In genomic region chr4:173167793-173168395, GRCh38 we compare ENCODE assay signal across 8 cellular contexts. TPM values are rescaled to one million over a fixed set of nuclear protein-coding genes. Genes with fewer than 3 reads are reported as not detected.
A peak's percentile ranks its signal among the peaks of the same experiment; 100 is the strongest.
DNase-seq lines count a peak whose midpoint lies in the region; ATAC-seq and TF ChIP-seq lines count a peak whose summit lies in the region.

No MANE protein-coding gene starts in this region.

- peak overlapping the region; percentile 4 for H2BK5ac ChIP-seq in IMR-90 (ENCODE audit: low read depth, low read length, poor library complexity, severe bottlenecking)

- no peak overlapping the region for H2BK15ac ChIP-seq in IMR-90 (ENCODE audit: low read depth, low read length)

- H3K14ac ChIP-seq in IMR-90 (replicated peaks; ENCODE audit: low read depth, low read length): peak overlapping the region; percentile 86

- H4K8ac ChIP-seq in IMR-90 (ENCODE audit: low read depth in 2 of 2, low read length in 2 of 2): peak overlapping the region; percentile 18 to 74

- intact Hi-C loops in IMR-90 (cut with micrococcal nuclease) (loop anchor here (1.0 to 5.0 kb wide), 2 partner anchors 47 to 156 kb away; no protein-coding TSS in a partner anchor), breast epithelium (cut with DNase I; ENCODE audit: low total_unique reads) (no loop called here)

- H2AFZ ChIP-seq in IMR-90 (replicated peaks; ENCODE audit: low read length, poor library complexity) (peak overlapping the region; percentile 94), SK-N-SH (ENCODE audit: low read depth) (peak overlapping the region; percentile 97)

- H4K91ac ChIP-seq in IMR-90 (ENCODE audit: insufficient read depth, low read depth, low read length): peak overlapping the region; percentile 1; the same call in 1 of the 2 replicates

- H3K27me3 ChIP-seq in IMR-90 (ENCODE audit: control insufficient read depth, insufficient read depth, low read length) (no peaks in the 10 kb centered on the region), SK-N-SH (ENCODE audit: insufficient read depth) (no peaks in the 10 kb centered on the region), breast epithelium (no peaks in the 10 kb centered on the region)

- H3K23ac ChIP-seq in IMR-90 (ENCODE audit: low read depth, low read length): peak overlapping the region; percentile 72

- peaks cover 15 to 22% of the 10 kb centered on the region in 2 experiments; a peak in 3 of 4 replicates for H3K79me1 ChIP-seq in IMR-90 (ENCODE audit: low read depth in 1 of 2, low read length in 2 of 2)

- no peak for TF ChIP-seq EP300 in SK-N-SH (IDR thresholded peaks at IDR 0.05; ENCODE audit: borderline replicate concordance in 1 of 2, low read depth in 1 of 2, low read length in 1 of 2)

- peaks cover 17% of the 10 kb centered on the region for H3F3A ChIP-seq in SK-N-SH (replicated peaks; ENCODE audit: insufficient read depth)

- no peaks in the 10 kb centered on the region for H3K9me2 ChIP-seq in SK-N-SH

- peak overlapping the region; percentile 81 for H2AK5ac ChIP-seq in IMR-90 (ENCODE audit: low read depth, low read length)

- 21% methylated on average over 6 of the region's 19 CpGs; no CpG with 5 or more reads in 1 of the 2 experiments for WGBS in IMR-90 (ENCODE audit: extremely low coverage in 2 of 2, insufficient read length in 1 of 2), 2 experiments
- WGBS in SK-N-SH (ENCODE audit: low lambda C conversion rate): 8% methylated on average over 19 of the region's 19 CpGs

- in situ Hi-C loops in IMR-90 (cut with MboI; ENCODE audit: low sequenced_read_pairs): no loop called here

- no peaks in the 10 kb centered on the region for H3K9me1 ChIP-seq in IMR-90 (ENCODE audit: insufficient read depth, low read length)

- H3K36me3 ChIP-seq in IMR-90 (ENCODE audit: control insufficient read depth, insufficient read depth, low read length) (no peaks in the 10 kb centered on the region), SK-N-SH (replicated peaks in 1 of 2; ENCODE audit: control insufficient read depth in 1 of 2, insufficient read depth in 2 of 2, low read length in 1 of 2) (peaks cover 0 to 5% of the 10 kb centered on the region in 2 experiments), breast epithelium (no peaks in the 10 kb centered on the region)

- H3K4ac ChIP-seq in IMR-90 (ENCODE audit: low read depth, low read length): peak overlapping the region; percentile 86

- no TSS peak for BruUV-seq in IMR-90 (replicated peaks; lab: Mats Ljungman, UMichigan)

- peak; percentile 65 for DNase-seq in DMS153 treated with DMSO at 0.1 percent for 48 hours (lab: John Stamatoyannopoulos, UW; ENCODE audit: unreplicated experiment)
- DNase-seq in IMR-90: peak; percentile 30
- DNase-seq in SK-N-SH: peak; percentile 63
- no peak for DNase-seq in breast epithelium (ENCODE audit: low spot score in 2 of 2)
- peak; percentile 51 for DNase-seq in iris pigment epithelial cell (ENCODE audit: low read depth)
- peak; percentile 20 for DNase-seq in stimulated activated CD4-positive, alpha-beta T cell treated with anti-CD3 and anti-CD28 coated beads, Interleukin-12 subunit alpha, Interleukin-12 subunit beta, amount 100 ng/mL, for 4 hours
- no peak for DNase-seq in superior temporal gyrus (ENCODE audit: extremely low spot score)

- peak; percentile 9 for ATAC-seq in GM19452 (IDR thresholded peaks at IDR 0.05; ENCODE audit: unreplicated experiment)
- no peak for ATAC-seq in IMR-90 (ENCODE audit: low read depth)

- H3K9me3 ChIP-seq in IMR-90 (ENCODE audit: control insufficient read depth, insufficient read depth, low read length): no peaks in the 10 kb centered on the region
- H3K9me3 ChIP-seq in SK-N-SH: no peaks in the 10 kb centered on the region
- no peaks in the 10 kb centered on the region for H3K9me3 ChIP-seq in breast epithelium

- H2BK120ac ChIP-seq in IMR-90 (ENCODE audit: low read depth, low read length): peak overlapping the region; percentile 66

- H3K79me2 ChIP-seq in SK-N-SH (ENCODE audit: insufficient read depth): peaks cover 35% of the 10 kb centered on the region

- TF ChIP-seq CTCF in IMR-90 (conservative IDR thresholded peaks at IDR 0.05; ENCODE audit: low read depth, low read length) (no peak), SK-N-SH (IDR thresholded peaks at IDR 0.05) (no peak), breast epithelium (IDR thresholded peaks at IDR 0.05) (no peak)

- 0 out of 2 replicates have a peak overlapping the region, but pooled peaks have one; percentile 33 for H2BK20ac ChIP-seq in IMR-90 (ENCODE audit: low read depth, low read length)

- peak overlapping the region; percentile 78 for H3K27ac ChIP-seq in IMR-90 (ENCODE audit: insufficient read depth, low read length)
- H3K27ac ChIP-seq in SK-N-SH (ENCODE audit: low read depth in 2 of 2, low read length in 1 of 2): peak overlapping the region; percentile 83 to 96
- peak overlapping the region; percentile 92 to 97 for H3K27ac ChIP-seq in breast epithelium

- CTCF ChIA-PET in IMR-90 (lab: Yijun Ruan, JAX): interaction anchor here (1.0 kb wide), 1 partner anchor 10 kb away, joined by 4 read pairs; no protein-coding TSS in a partner anchor
- CTCF ChIA-PET in SK-N-SH (lab: Yijun Ruan, JAX): interaction anchor here (1.0 to 4.7 kb wide), 4 partner anchors 133 to 150 kb away, joined by 3 to 23 read pairs (median 4); no protein-coding TSS in a partner anchor

- H3K4me3 ChIP-seq in IMR-90 (ENCODE audit: insufficient read depth, low read depth, low read length) (peak overlapping the region; percentile 84), SK-N-SH (ENCODE audit: low read depth in 2 of 2, low read length in 1 of 2) (peak overlapping the region; percentile 66 to 99), breast epithelium (peak overlapping the region; percentile 86 to 96 (median 88))

- H3K18ac ChIP-seq in IMR-90 (ENCODE audit: low read depth, low read length): peak overlapping the region; percentile 7

- peak overlapping the region; percentile 9 for H4K5ac ChIP-seq in IMR-90 (ENCODE audit: low read depth, low read length)

- POLR2A ChIA-PET in IMR-90 (lab: Charles Lee; ENCODE audit: unreplicated experiment) (no interaction called here), SK-N-SH (lab: Yijun Ruan, JAX) (interaction anchor here (0.6 kb wide), 1 partner anchor 379 kb away, joined by 3 read pairs; no protein-coding TSS in a partner anchor)

- TF ChIP-seq RAD21 in IMR-90 (IDR thresholded peaks at IDR 0.05; ENCODE audit: low read length) (no peak), SK-N-SH (IDR thresholded peaks at IDR 0.05; ENCODE audit: low read length) (no peak)

- H2AK9ac ChIP-seq in IMR-90 (replicated peaks; ENCODE audit: low read depth, low read length, poor library complexity): peak overlapping the region; percentile 68

- H3K56ac ChIP-seq in IMR-90 (ENCODE audit: extremely low read depth, insufficient read depth, low read length): peak overlapping the region; percentile 80

- dilution Hi-C loops in IMR-90 (cut with HindIII; ENCODE audit: low sequenced_read_pairs, unreplicated experiment): no loop called here

- H3K4me2 ChIP-seq in IMR-90 (ENCODE audit: low read depth, low read length) (peak overlapping the region; percentile 94), SK-N-SH (peak overlapping the region; percentile 97)

- H3K4me1 ChIP-seq in IMR-90 (ENCODE audit: control insufficient read depth, insufficient read depth, low read length) (peaks cover 2% of the 10 kb centered on the region; the same call in 1 of the 2 replicates), SK-N-SH (ENCODE audit: control insufficient read depth in 1 of 2, insufficient read depth in 2 of 2, low read depth in 1 of 2, low read length in 1 of 2) (peaks cover 10 to 16% of the 10 kb centered on the region in 2 experiments; a peak in 3 of 4 replicates), breast epithelium (peaks cover 0 to 8% of the 10 kb centered on the region in 2 donors)

- peak overlapping the region; percentile 85 for H3K9ac ChIP-seq in IMR-90 (ENCODE audit: low read depth, low read length)
- peak overlapping the region; percentile 88 for H3K9ac ChIP-seq in SK-N-SH

- no peak for TF ChIP-seq POLR2A in IMR-90 (IDR thresholded peaks at IDR 0.05; ENCODE audit: low read depth, low read length)
- no peak for TF ChIP-seq POLR2A in breast epithelium (IDR thresholded peaks at IDR 0.05)

- no peaks in the 10 kb centered on the region; the same call in 1 of the 2 replicates for H4K20me1 ChIP-seq in IMR-90 (ENCODE audit: insufficient read depth, low read length)
- H4K20me1 ChIP-seq in SK-N-SH (ENCODE audit: insufficient read depth): peaks cover 3% of the 10 kb centered on the region; the same call in 1 of the 2 replicates

TF ChIP-seq in IMR-90, 13 proteins besides CTCF, POLR2A, EP300 and RAD21:
- TF ChIP-seq RCOR1 (IDR thresholded peaks at IDR 0.05; ENCODE audit: insufficient replicate concordance, low read length): no peak
- peak; percentile 74; the same call in 1 of the 2 replicates for TF ChIP-seq MXI1 (IDR thresholded peaks at IDR 0.05; ENCODE audit: borderline replicate concordance, low read depth, low read length)
- TF ChIP-seq FOS (IDR thresholded peaks at IDR 0.05; ENCODE audit: low read depth, low read length): no peak

TF ChIP-seq in SK-N-SH, 30 proteins besides CTCF, POLR2A, EP300 and RAD21 (continues in another document):
- TF ChIP-seq RXRA (IDR thresholded peaks at IDR 0.05; ENCODE audit: borderline replicate concordance, low read depth) (no peak), CHD2 (IDR thresholded peaks at IDR 0.05; ENCODE audit: low read length, partially characterized antibody) (no peak), EZH2phosphoT487 (IDR thresholded peaks at IDR 0.05; ENCODE audit: borderline replicate concordance, low read depth) (no peak), TEAD4 (IDR thresholded peaks at IDR 0.05; ENCODE audit: borderline replicate concordance, insufficient read depth) (no peak), MAX (IDR thresholded peaks at IDR 0.05; ENCODE audit: low read depth) (peak; percentile 93), MXI1 (IDR thresholded peaks at IDR 0.05; ENCODE audit: low read depth, low read length) (peak; percentile 96)

RNA-seq across cellular contexts. Expression of gene GALNT7, which starts 0.7 kb away (rescaled TPM):
- total RNA-seq in IMR-90 (2012; rRNA removed) (31.2 and 43.9 TPM in 2 replicates), breast epithelium (10 to 100 TPM; 10.7 to 67.2 (median 52.2) TPM)
- polyA plus RNA-seq in IMR-90 (2012; rRNA removed) (14.3 and 19.1 TPM in 2 replicates), SK-N-SH (2012; rRNA removed) (14.8 and 20.0 TPM in 2 replicates)
- polyA plus RNA-seq in IMR-90 (2012; cell fraction: cytosol; rRNA removed): 3.6 and 4.2 TPM in 2 replicates
- 2.9 and 26.0 TPM in 2 replicates for polyA plus RNA-seq in IMR-90 (2012; cell fraction: nucleus; rRNA removed; ENCODE audit: low replicate concordance)
- 22.1 and 24.6 TPM in 2 replicates for polyA plus RNA-seq in SK-N-SH (2012; cell fraction: cytosol; rRNA removed)
- 9.7 and 28.0 TPM in 2 replicates for polyA plus RNA-seq in SK-N-SH (2012; cell fraction: nucleus; rRNA removed)

Comparison
In these comparisons a context has a peak if more than half of its experiments do, and no peak if none do; other contexts are left out.
1. DNase-seq: peak in DMS153 treated with DMSO at 0.1 percent for 48 hours (single experiment), IMR-90 (single experiment), SK-N-SH (single experiment), iris pigment epithelial cell (single experiment) and stimulated activated CD4-positive, alpha-beta T cell treated with anti-CD3 and anti-CD28 coated beads, Interleukin-12 subunit alpha, Interleukin-12 subunit beta, amount 100 ng/mL, for 4 hours (single experiment); none in breast epithelium (0 of 2) and superior temporal gyrus (single experiment).
2. Peak in every context shown above with its lines, with median percentiles within 50 percentile points of each other: H3K27ac ChIP-seq and H3K4me3 ChIP-seq.